In the genomic region with DNA sequence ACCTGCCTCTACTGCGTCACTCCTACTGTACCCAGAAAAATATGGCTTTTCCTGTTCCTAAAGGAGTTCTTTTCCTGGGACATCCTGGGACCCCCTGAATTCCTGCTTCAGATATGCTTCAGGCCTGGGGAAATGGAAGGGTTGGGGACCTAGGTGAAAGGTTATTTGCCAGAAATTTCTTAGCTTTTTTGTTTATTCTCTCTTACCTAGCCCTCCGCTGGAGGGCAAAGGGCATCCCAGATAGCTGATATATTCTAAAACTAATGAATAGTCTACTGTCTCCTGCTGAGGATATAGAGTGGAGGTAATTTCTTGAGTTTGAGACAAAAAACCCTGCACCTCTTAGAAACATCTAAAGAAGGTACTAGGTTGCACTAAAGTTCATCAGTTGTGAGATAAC, we compare ENCODE assay signal across 6 cellular contexts.
"Had no signal": no experiment of that assay in that cellular context is flagged by ENCODE, and none has a peak within 500 bp of the region (broad histone marks: within the 10 kb centered on the region; RNA-seq: fewer than 3 reads in every experiment).

No MANE protein-coding gene starts in this region.

- ATAC-seq: K562 had no signal

- DNase-seq: GOT3, H7, HCEC 1CT, IMR-90 had no signal

- H3K4me3 ChIP-seq: K562 had no signal

- H3K27ac ChIP-seq: HL-60 had no signal
